In the genomic region with DNA sequence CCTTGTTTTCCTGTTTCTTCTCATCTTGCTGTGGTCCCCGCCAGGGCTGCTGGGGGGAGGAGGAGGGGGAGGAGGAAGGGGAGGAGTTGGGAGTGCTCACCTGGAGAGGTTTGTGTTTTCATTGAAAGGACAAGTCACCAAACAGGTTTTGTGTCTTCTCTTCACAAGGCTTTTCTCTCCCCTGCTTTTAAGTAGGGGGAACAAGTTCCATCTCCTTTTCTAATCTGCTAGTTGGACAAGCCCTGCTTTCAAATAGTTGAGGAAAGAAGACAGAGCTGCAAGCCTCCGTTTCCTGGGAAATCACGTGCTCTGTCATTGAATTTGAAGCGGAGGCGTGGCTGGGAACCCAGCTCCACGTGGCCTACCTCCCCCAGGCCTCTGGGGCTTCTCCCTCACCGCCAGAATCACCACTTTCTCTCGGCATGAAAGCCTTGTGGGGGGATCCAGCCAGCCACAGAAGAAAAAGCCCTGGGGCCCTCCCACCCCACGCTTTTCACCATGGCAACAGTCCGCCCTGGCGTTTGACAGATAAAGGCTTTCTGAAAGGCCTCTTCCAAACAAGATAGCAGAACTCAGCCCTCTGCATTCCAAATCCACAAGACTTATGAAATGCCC, we compare ENCODE assay signal across 8 cellular contexts. TPM values are rescaled to one million over a fixed set of nuclear protein-coding genes. Genes with fewer than 3 reads are reported as not detected.
DNase-seq lines count a peak whose midpoint lies in the region; ATAC-seq and TF ChIP-seq lines count a peak whose summit lies in the region.

No MANE protein-coding gene starts in this region.

- H3K36me3 ChIP-seq in BLaER1 treated with 17β-estradiol and CSF1 and Interleukin-3, amounts not matched to agents 10 nM and 100 nM, result peaks cover 0 to 8% (median 6%) of the 10 kb centered on the region in 11 experiments; a peak in 12 of 22 replicates
- H3K36me3 ChIP-seq in parathyroid adenoma (ENCODE audit: control insufficient read depth, insufficient read depth, low read length) (no peaks in the 10 kb centered on the region), ascending aorta (no peaks in the 10 kb centered on the region)

- peaks cover 0 to 8% (median 0%) of the 10 kb centered on the region in 11 experiments; a peak in 2 of 22 replicates for H3K9me3 ChIP-seq in BLaER1 treated with 17β-estradiol and CSF1 and Interleukin-3, amounts not matched to agents 10 nM and 100 nM (replicated peaks in 1 of 11)
- H3K9me3 ChIP-seq in parathyroid adenoma (ENCODE audit: control insufficient read depth, low read length) (no peaks in the 10 kb centered on the region), ascending aorta (no peaks in the 10 kb centered on the region)

- peak overlapping the region in 4 of 11 experiments; percentile 1 to 53 (median 10); a peak in 3 of 22 replicates for H3K27ac ChIP-seq in BLaER1 treated with 17β-estradiol and CSF1 and Interleukin-3, amounts not matched to agents 10 nM and 100 nM
- H3K27ac ChIP-seq in parathyroid adenoma (no peak overlapping the region), ascending aorta (no peak overlapping the region)

- peak overlapping the region; percentile 36 to 82 (median 66) for H3K4me2 ChIP-seq in BLaER1 treated with 17β-estradiol and CSF1 and Interleukin-3, amounts not matched to agents 10 nM and 100 nM
- peak overlapping the region; percentile 56 for H3K4me2 ChIP-seq in parathyroid adenoma (ENCODE audit: low read length)

- H4K20me1 ChIP-seq in BLaER1 treated with 17β-estradiol and CSF1 and Interleukin-3, amounts not matched to agents 10 nM and 100 nM, result no peaks in the 10 kb centered on the region

- H2AFZ ChIP-seq in parathyroid adenoma, result peak overlapping the region; percentile 83

- TF ChIP-seq CTCF in fibroblast of pulmonary artery (IDR thresholded peaks at IDR 0.05; ENCODE audit: low read length, missing control alignments) (no peak), parathyroid adenoma (IDR thresholded peaks at IDR 0.05) (no peak), ascending aorta (IDR thresholded peaks at IDR 0.05) (no peak)

- H3K79me2 ChIP-seq in parathyroid adenoma, result no peaks in the 10 kb centered on the region

- peak; percentile 93 for DNase-seq in HT-29 (ENCODE audit: low spot score)
- peak; percentile 25 to 45 for DNase-seq in activated CD8-positive, alpha-beta memory T cell treated with anti-CD3 and anti-CD28 coated beads for 4 hours (ENCODE audit: low read depth in 2 of 2)
- DNase-seq in fibroblast of pulmonary artery (ENCODE audit: low read depth), result peak; percentile 81
- DNase-seq in ascending aorta (ENCODE audit: low spot score in 2 of 2), result no peak

- H3K4me3 ChIP-seq in BLaER1 treated with 17β-estradiol and CSF1 and Interleukin-3, amounts not matched to agents 10 nM and 100 nM, result no peak overlapping the region
- H3K4me3 ChIP-seq in fibroblast of pulmonary artery (replicated peaks; ENCODE audit: low read depth, low read length), result no peak overlapping the region
- no peak overlapping the region for H3K4me3 ChIP-seq in parathyroid adenoma (ENCODE audit: low read depth, low read length)
- H3K4me3 ChIP-seq in ascending aorta, result no peak overlapping the region

- H3K4me1 ChIP-seq in BLaER1 treated with 17β-estradiol and CSF1 and Interleukin-3, amounts not matched to agents 10 nM and 100 nM, result peaks cover 38 to 87% (median 69%) of the 10 kb centered on the region in 10 experiments
- H3K4me1 ChIP-seq in parathyroid adenoma (no peaks in the 10 kb centered on the region), ascending aorta (no peaks in the 10 kb centered on the region)

- no peak for ATAC-seq in HG02938 (IDR thresholded peaks at IDR 0.05; ENCODE audit: unreplicated experiment)
- ATAC-seq in GM21360 (IDR thresholded peaks at IDR 0.05; ENCODE audit: unreplicated experiment), result no peak

- intact Hi-C loops in ascending aorta (cut with DNase I), result no loop called here

- H3K27me3 ChIP-seq in BLaER1 treated with 17β-estradiol and CSF1 and Interleukin-3, amounts not matched to agents 10 nM and 100 nM, result no peaks in the 10 kb centered on the region
- H3K27me3 ChIP-seq in parathyroid adenoma (ENCODE audit: control insufficient read depth, insufficient read depth, low read length) (no peaks in the 10 kb centered on the region), ascending aorta (no peaks in the 10 kb centered on the region)

- H3K9ac ChIP-seq in BLaER1 treated with 17β-estradiol and CSF1 and Interleukin-3, amounts not matched to agents 10 nM and 100 nM, result peak overlapping the region in 3 of 11 experiments; percentile 5 to 26 (median 15); a peak in 3 of 22 replicates
- no peak overlapping the region for H3K9ac ChIP-seq in parathyroid adenoma

RNA-seq across cellular contexts. Expression of gene PROSER2, which starts 51.5 kb away (rescaled TPM):
- total RNA-seq in HT-29 (2014; rRNA removed; shearing (Covaris generic)), result 56.9 and 58.8 TPM in 2 replicates
- total RNA-seq in ascending aorta, result 4.8 TPM

Comparison
In these comparisons a context has a peak if more than half of its experiments do, and no peak if none do; other contexts are left out.
1. DNase-seq: peak in HT-29 (single experiment), activated CD8-positive, alpha-beta memory T cell treated with anti-CD3 and anti-CD28 coated beads for 4 hours (2 of 2) and fibroblast of pulmonary artery (single experiment); none in ascending aorta (0 of 2).
2. RNA of gene PROSER2, which starts 51.5 kb away (total RNA-seq): 56.9 to 58.8 TPM in HT-29; 4.8 TPM in ascending aorta (single experiment); every median in the first group is over 10 times any median in the second.